ENCODE assay signal across 8 cellular contexts in the genomic region with DNA sequence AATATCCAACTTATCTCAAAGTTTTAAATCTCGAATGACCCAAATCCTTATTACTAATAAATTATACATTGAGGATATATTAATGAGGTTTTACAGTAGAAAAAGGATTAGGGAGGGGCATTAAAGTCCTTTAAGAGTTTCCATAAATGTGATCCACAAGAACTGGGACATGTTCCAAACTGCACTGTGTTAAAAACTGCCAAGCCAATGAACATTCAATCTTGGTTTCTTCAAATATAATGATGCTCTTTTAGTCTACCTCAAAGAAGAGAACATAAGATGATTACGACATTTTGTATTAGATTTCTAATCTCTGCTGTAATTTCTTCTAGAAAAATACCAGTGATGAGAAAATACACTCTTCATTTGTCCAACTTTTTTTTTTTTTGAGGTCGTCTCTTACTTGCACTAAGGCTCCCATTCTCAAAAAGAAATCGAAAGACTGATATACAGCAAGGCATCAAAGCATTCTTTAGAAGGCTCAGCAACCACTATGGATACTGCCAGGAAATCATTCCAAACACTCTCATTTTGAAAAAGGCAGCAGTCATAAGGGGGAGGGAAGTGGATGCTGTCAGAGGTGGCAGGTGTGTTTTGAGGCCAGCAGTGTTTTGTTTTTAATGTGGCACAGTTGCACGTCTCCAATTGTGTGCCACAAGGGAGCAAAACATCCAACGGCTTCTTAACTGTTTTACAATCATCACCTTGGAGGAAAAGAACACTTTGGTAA. TPM values are rescaled to one million over a fixed set of nuclear protein-coding genes. Genes with fewer than 3 reads are reported as not detected.
DNase-seq lines count a peak whose midpoint lies in the region; ATAC-seq, FAIRE-seq and TF ChIP-seq lines count a peak whose summit lies in the region.

No MANE protein-coding gene starts in this region.

- no peak for DNase-seq in H7
- no peak for DNase-seq in T-cell
- no peak for DNase-seq in left ventricle myocardium inferior
- no peak for DNase-seq in tibial artery
- DNase-seq in urothelium cell line (ENCODE audit: low spot score), result no peak
- no peak for DNase-seq in stimulated activated CD4-positive, alpha-beta T cell treated with anti-CD3 and anti-CD28 coated beads, Interleukin-2, amount 100 ng/mL, for 48 hours
- no peak for DNase-seq in stomach

- peaks cover 46 to 54% (median 49%) of the 10 kb centered on the region in 3 donors for H3K4me1 Mint-ChIP-seq in T-cell

- intact Hi-C loops in left ventricle myocardium inferior (cut with micrococcal nuclease), result no loop called here
- intact Hi-C loops in tibial artery (cut with DNase I; ENCODE audit: low total_unique reads), result loop anchor here (5.0 to 10.0 kb wide), 2 partner anchors 86 to 497 kb away; partner anchors contain the start of genes APBA1 and SMC5
- intact Hi-C loops in stomach (cut with DNase I; ENCODE audit: low total_unique reads), result no loop called here

- POLR2A ChIA-PET in T-cell (lab: Charles Lee), result interaction anchor here in 1 of 2 donors (0.6 kb wide), 1 partner anchor 26 kb away, joined by 3 read pairs; no protein-coding TSS in a partner anchor

- H3K4me3 ChIP-seq in ACC112 (ENCODE audit: low read depth, low read length), result peak overlapping the region; percentile 98
- peak overlapping the region; percentile 19; the same call in 1 of the 2 replicates for H3K4me3 ChIP-seq in H7 (ENCODE audit: insufficient read depth, low read depth, low read length)
- H3K4me3 ChIP-seq in left ventricle myocardium inferior, result peak overlapping the region; percentile 81
- peak overlapping the region; percentile 87 to 90 for H3K4me3 ChIP-seq in tibial artery
- peak overlapping the region in 2 of 4 donors; percentile 79 to 87 for H3K4me3 ChIP-seq in stomach

- no peaks in the 10 kb centered on the region for H3K9me3 Mint-ChIP-seq in T-cell

- no peak for TF ChIP-seq POLR2A in stomach (IDR thresholded peaks at IDR 0.05)

- no peak for ATAC-seq in T-cell (replicated peaks in 1 of 4)

- CTCF ChIA-PET in T-cell (lab: Charles Lee), result interaction anchor here (0.6 to 1.5 kb wide), 3 partner anchors 85 to 739 kb away, joined by 3 to 6 read pairs (median 5); partner anchors contain the start of gene APBA1 (in 1 of the 2)

- H3K27me3 ChIP-seq in ACC112 (ENCODE audit: insufficient read depth, low read length), result no peaks in the 10 kb centered on the region
- H3K27me3 ChIP-seq in H7 (ENCODE audit: control insufficient read depth, insufficient read depth, low read length), result no peaks in the 10 kb centered on the region
- no peaks in the 10 kb centered on the region for H3K27me3 ChIP-seq in left ventricle myocardium inferior (ENCODE audit: low read depth)
- H3K27me3 ChIP-seq in tibial artery, result no peaks in the 10 kb centered on the region
- no peaks in the 10 kb centered on the region for H3K27me3 ChIP-seq in stomach

- no peak overlapping the region for H2AFZ ChIP-seq in ACC112 (ENCODE audit: low read length, unreplicated experiment)

- no peak for TF ChIP-seq EP300 in stomach (IDR thresholded peaks at IDR 0.05)

- peak overlapping the region in 1 of 2 donors; percentile 3 for H3K27ac Mint-ChIP-seq in T-cell

- H3K4me1 ChIP-seq in ACC112 (ENCODE audit: control insufficient read depth, insufficient read depth, low read length, unreplicated experiment) (peaks cover 11% of the 10 kb centered on the region), left ventricle myocardium inferior (peaks cover 62% of the 10 kb centered on the region), tibial artery (peaks cover 0 to 34% (median 14%) of the 10 kb centered on the region in 4 donors), stomach (peaks cover 6 to 39% (median 27%) of the 10 kb centered on the region in 4 donors)

- 39 to 50% (median 46%) methylated on average over 6 of the region's 6 CpGs for WGBS in stomach, 5 donors

- no peaks in the 10 kb centered on the region for H3K9me3 ChIP-seq in left ventricle myocardium inferior (replicated peaks)
- H3K9me3 ChIP-seq in tibial artery, result no peaks in the 10 kb centered on the region
- no peaks in the 10 kb centered on the region for H3K9me3 ChIP-seq in stomach

- H3K4me3 Mint-ChIP-seq in T-cell, result peak overlapping the region; percentile 62 to 93 (median 68)

- H3K27me3 Mint-ChIP-seq in T-cell, result no peaks in the 10 kb centered on the region

- H3K36me3 Mint-ChIP-seq in T-cell, result peaks cover 12% of the 10 kb centered on the region

- FAIRE-seq in urothelium cell line (lab: Jason Lieb, UNC), result no peak

- H3K36me3 ChIP-seq in ACC112 (ENCODE audit: insufficient read depth, low read length) (no peaks in the 10 kb centered on the region), H7 (replicated peaks; ENCODE audit: control insufficient read depth, insufficient read depth, low read length) (peaks cover 2% of the 10 kb centered on the region; the same call in 1 of the 2 replicates), left ventricle myocardium inferior (no peaks in the 10 kb centered on the region), tibial artery (no peaks in the 10 kb centered on the region), stomach (no peaks in the 10 kb centered on the region)

- H3K27ac ChIP-seq in ACC112 (ENCODE audit: low read depth, low read length), result no peak overlapping the region
- peak overlapping the region; percentile 96 for H3K27ac ChIP-seq in left ventricle myocardium inferior (replicated peaks)
- H3K27ac ChIP-seq in tibial artery, result peak overlapping the region; percentile 96 to 98
- no peak overlapping the region for H3K27ac ChIP-seq in stomach

- no peak for TF ChIP-seq CTCF in left ventricle myocardium inferior (IDR thresholded peaks at IDR 0.05; ENCODE audit: borderline replicate concordance)
- TF ChIP-seq CTCF in tibial artery (IDR thresholded peaks at IDR 0.05), result no peak
- TF ChIP-seq CTCF in stomach (IDR thresholded peaks at IDR 0.05), result no peak

- H3K79me2 ChIP-seq in ACC112 (ENCODE audit: control insufficient read depth, insufficient read depth, low read length, unreplicated experiment), result peaks cover 59% of the 10 kb centered on the region

RNA-seq across cellular contexts. Expression of gene PTAR1, which starts 1.6 kb away (rescaled TPM):
- total RNA-seq in H7 (2014; rRNA removed; shearing (Covaris generic)), result 66.7 and 113 TPM in 2 replicates
- total RNA-seq in T-cell (10 to 100 TPM; 57.4 to 90.5 (median 67.6) TPM), left ventricle myocardium inferior (23.2 TPM), stomach (100 to 1,000 TPM in 1 of 5 donors, 10 to 100 TPM in 4; 10.7 to 124 (median 47.2) TPM)
- polyA plus RNA-seq in stomach, result 1 to 10 TPM; 4.5 to 5.7 (median 4.7) TPM

Comparison
In these comparisons a context has a peak if more than half of its experiments do, and no peak if none do; other contexts are left out.
1. H3K27ac ChIP-seq: peak in left ventricle myocardium inferior (single experiment) and tibial artery (2 of 2); none in ACC112 (single experiment) and stomach (0 of 5).